8 cellular contexts compared by ENCODE assay signal in genomic region chr12:779745-780734, GRCh38. TPM values are rescaled to one million over a fixed set of nuclear protein-coding genes. Genes with fewer than 3 reads are reported as not detected.
DNase-seq lines count a peak whose midpoint lies in the region; ATAC-seq and TF ChIP-seq lines count a peak whose summit lies in the region.

No MANE protein-coding gene starts in this region.

- H3K4me3 ChIP-seq in cardiac muscle cell, result no peak overlapping the region
- peak overlapping the region; percentile 53 for H3K4me3 ChIP-seq in thoracic aorta

- H3K36me3 ChIP-seq in cardiac muscle cell (no peaks in the 10 kb centered on the region), thoracic aorta (no peaks in the 10 kb centered on the region)

- intact Hi-C loops in cardiac septum (cut with DNase I), result no loop called here

- H3K4me1 ChIP-seq in cardiac muscle cell (ENCODE audit: low read depth), result peaks cover 26% of the 10 kb centered on the region
- peaks cover 41 to 63% of the 10 kb centered on the region in 2 donors for H3K4me1 ChIP-seq in thoracic aorta (ENCODE audit: control insufficient read depth in 1 of 2, low read depth in 2 of 2)

- H3K9me3 ChIP-seq in cardiac muscle cell (ENCODE audit: low read depth), result no peaks in the 10 kb centered on the region
- no peaks in the 10 kb centered on the region for H3K9me3 ChIP-seq in thoracic aorta

- TF ChIP-seq CTCF in cardiac muscle cell (IDR thresholded peaks at IDR 0.05; ENCODE audit: low read depth, low read length) (no peak), VCaP (conservative IDR thresholded peaks at IDR 0.05) (no peak), thoracic aorta (IDR thresholded peaks at IDR 0.05) (no peak)

- ATAC-seq in thoracic aorta (ENCODE audit: insufficient number of reproducible peaks, low FRiP score, low read depth) (no peak), GM18517 (IDR thresholded peaks at IDR 0.05; ENCODE audit: unreplicated experiment) (no peak), HG03354 (IDR thresholded peaks at IDR 0.05; ENCODE audit: poor library complexity, severe bottlenecking, unreplicated experiment) (no peak)

- H3K27ac ChIP-seq in cardiac muscle cell (peak overlapping the region; percentile 27), VCaP (peak overlapping the region; percentile 2; the same call in 1 of the 2 replicates), thoracic aorta (peak overlapping the region in 1 of 2 donors; percentile 53)

- DNase-seq in cardiac muscle cell (ENCODE audit: low read depth in 1 of 2, low spot score in 1 of 2), result peak; percentile 10 to 50
- DNase-seq in cardiac septum (ENCODE audit: low spot score), result no peak
- DNase-seq in glomerular endothelial cell (ENCODE audit: extremely low read depth, low read depth, low spot score), result peak; percentile 41
- no peak for DNase-seq in thoracic aorta (ENCODE audit: low spot score)
- no peak for DNase-seq in superior temporal gyrus (ENCODE audit: extremely low spot score)

- H3K27me3 ChIP-seq in cardiac muscle cell, result no peaks in the 10 kb centered on the region
- no peaks in the 10 kb centered on the region for H3K27me3 ChIP-seq in thoracic aorta (replicated peaks; ENCODE audit: insufficient read depth)

RNA-seq across cellular contexts. Expression of gene WNK1, which starts 27.7 kb away (rescaled TPM):
- total RNA-seq in cardiac muscle cell, result 74.0 and 145 TPM in 2 replicates
- polyA plus RNA-seq in cardiac muscle cell, result 110 and 150 TPM in 2 replicates
- total RNA-seq in cardiac septum, result 227 TPM
- total RNA-seq in glomerular endothelial cell, result 77.0 and 112 TPM in 2 replicates
- 100 to 1,000 TPM; 191 to 197 TPM for total RNA-seq in thoracic aorta

Comparison
In these comparisons a context has a peak if more than half of its experiments do, and no peak if none do; other contexts are left out.
1. DNase-seq: peak in cardiac muscle cell (2 of 2) and glomerular endothelial cell (single experiment); none in cardiac septum (single experiment), thoracic aorta (single experiment) and superior temporal gyrus (single experiment).